ENCODE assay signal across 1 cellular context in genomic region chr15:40421246-40422157, GRCh38.
A peak's percentile ranks its signal among the peaks of the same experiment; 100 is the strongest.
TF ChIP-seq lines count a peak whose summit lies in the region.

No MANE protein-coding gene starts in this region.

TF ChIP-seq in GM12878, 131 proteins besides CTCF, POLR2A, EP300 and RAD21 (continues in another document):
- TF ChIP-seq SP1 (IDR thresholded peaks at IDR 0.05; ENCODE audit: low read depth, low read length) (peak; percentile 26), LARP7 (IDR thresholded peaks at IDR 0.05) (0 out of 2 replicates have a peak, but pooled peaks have one; percentile 34), ZBTB11 (CRISPR knock-in tag; IDR thresholded peaks at IDR 0.05) (no peak), RB1 (IDR thresholded peaks at IDR 0.05; ENCODE audit: borderline replicate concordance) (0 out of 2 replicates have a peak, but pooled peaks have one; percentile 74), TCF7 (IDR thresholded peaks at IDR 0.05; ENCODE audit: borderline replicate concordance) (no peak), SIX5 (IDR thresholded peaks at IDR 0.05; ENCODE audit: low read depth, low read length, severe bottlenecking) (no peak), USF2 (IDR thresholded peaks at IDR 0.05; ENCODE audit: borderline replicate concordance, low read depth, low read length) (no peak), MAX (IDR thresholded peaks at IDR 0.05; ENCODE audit: low read depth, low read length) (0 out of 2 replicates have a peak, but pooled peaks have one; percentile 20), CBX3 (IDR thresholded peaks at IDR 0.05; ENCODE audit: borderline replicate concordance, low read depth) (no peak), ATF2 (IDR thresholded peaks at IDR 0.05; ENCODE audit: low read length) (no peak), GATAD2B (conservative IDR thresholded peaks at IDR 0.05; ENCODE audit: low read depth) (0 out of 2 replicates have a peak, but pooled peaks have one; percentile 21), SMC3 (IDR thresholded peaks at IDR 0.05; ENCODE audit: borderline replicate concordance, low read length) (peak; percentile 91), SMAD5 (IDR thresholded peaks at IDR 0.05; ENCODE audit: low read depth) (no peak), KLF5 (IDR thresholded peaks at IDR 0.05; ENCODE audit: partially characterized antibody) (no peak), RAD51 (IDR thresholded peaks at IDR 0.05) (no peak), SUPT20H (IDR thresholded peaks at IDR 0.05; ENCODE audit: borderline replicate concordance, control insufficient read depth, low read depth, low read length) (no peak), NFXL1 (IDR thresholded peaks at IDR 0.05; ENCODE audit: borderline replicate concordance) (no peak), SREBF2 (IDR thresholded peaks at IDR 0.05; ENCODE audit: low read length) (no peak), ZBED1 (IDR thresholded peaks at IDR 0.05; ENCODE audit: borderline replicate concordance) (no peak), ATF3 (IDR thresholded peaks at IDR 0.05; ENCODE audit: borderline replicate concordance, extremely low read depth, low read depth, low read length) (no peak), E2F4 (IDR thresholded peaks at IDR 0.05; ENCODE audit: low read depth, low read length) (no peak), NFIC (IDR thresholded peaks at IDR 0.05; ENCODE audit: low read depth, low read length) (no peak), IRF4 (IDR thresholded peaks at IDR 0.05; ENCODE audit: low read depth, low read length) (no peak), NKRF (conservative IDR thresholded peaks at IDR 0.05) (no peak), EZH2 (IDR thresholded peaks at IDR 0.05; ENCODE audit: borderline replicate concordance, control insufficient read depth, low read depth, low read length) (no peak), GABPA (IDR thresholded peaks at IDR 0.05; ENCODE audit: low read depth) (no peak), ASH2L (IDR thresholded peaks at IDR 0.05; ENCODE audit: borderline replicate concordance, low read depth) (no peak), BCLAF1 (IDR thresholded peaks at IDR 0.05) (no peak), PRDM15 (CRISPR knock-in tag; IDR thresholded peaks at IDR 0.05) (no peak), IKZF1 (conservative IDR thresholded peaks at IDR 0.05) (no peak), ETV6 (conservative IDR thresholded peaks at IDR 0.05 in 1 of 2, IDR thresholded peaks at IDR 0.05 in 1 of 2; ENCODE audit: borderline replicate concordance in 1 of 2, low read depth in 1 of 2) (no peak), BHLHE40 (IDR thresholded peaks at IDR 0.05; ENCODE audit: borderline replicate concordance in 1 of 2, low read depth in 2 of 2, low read length in 1 of 2) (0 out of 4 replicates have a peak, but pooled peaks of 1 of the 2 experiments have one; percentile 43), PKNOX1 (IDR thresholded peaks at IDR 0.05) (no peak), CBFB (IDR thresholded peaks at IDR 0.05; ENCODE audit: low read depth) (no peak), CHD1 (IDR thresholded peaks at IDR 0.05; ENCODE audit: low read depth, low read length) (no peak), STAT3 (IDR thresholded peaks at IDR 0.05; ENCODE audit: low read depth, low read length) (no peak), ZNF217 (IDR thresholded peaks at IDR 0.05) (no peak), PAX8 (IDR thresholded peaks at IDR 0.05) (no peak), ELK1 (IDR thresholded peaks at IDR 0.05; ENCODE audit: low read depth, low read length) (no peak), BCL3 (IDR thresholded peaks at IDR 0.05; ENCODE audit: borderline replicate concordance, insufficient read depth, low read depth, low read length, poor library complexity, severe bottlenecking) (no peak)
